Comparison of ENCODE assay signal across 31 cellular contexts in genomic region chr12:22982635-22983034, GRCh38.
"Had no signal": no experiment of that assay in that cellular context is flagged by ENCODE, and none has a peak within 500 bp of the region (broad histone marks: within the 10 kb centered on the region; RNA-seq: fewer than 3 reads in every experiment).

No MANE protein-coding gene starts in this region.

- H3K27me3 ChIP-seq: esophagus squamous epithelium, heart right ventricle, neutrophil, right atrium auricular region, sigmoid colon, stomach, thyroid gland, vagina had no signal

- H3K4me1 Mint-ChIP-seq: memory B cell; naive thymus-derived CD8-positive, alpha-beta T cell; stimulated activated effector memory CD8-positive, alpha-beta T cell treated with anti-CD3 and anti-CD28 coated beads, Interleukin-12 subunit alpha, Interleukin-12 subunit beta, amount 100 ng/mL, for 72 hours had no signal

- ATAC-seq: heart right ventricle; left colon; naive thymus-derived CD8-positive, alpha-beta T cell; stimulated activated effector memory CD8-positive, alpha-beta T cell treated with anti-CD3 and anti-CD28 coated beads, Interleukin-12 subunit alpha, Interleukin-12 subunit beta, amount 100 ng/mL, for 72 hours had no signal

- H3K9me3 ChIP-seq: esophagus squamous epithelium, heart right ventricle, neutrophil, prostate gland, right atrium auricular region, sigmoid colon, stomach, thyroid gland, vagina had no signal

- H3K4me3 Mint-ChIP-seq: memory B cell; naive thymus-derived CD8-positive, alpha-beta T cell; nephron progenitor cell; stimulated activated effector memory CD8-positive, alpha-beta T cell treated with anti-CD3 and anti-CD28 coated beads, Interleukin-12 subunit alpha, Interleukin-12 subunit beta, amount 100 ng/mL, for 72 hours had no signal

- H2AFZ ChIP-seq: parathyroid adenoma had no signal

- H3K27ac ChIP-seq: coronary artery, esophagus squamous epithelium, heart right ventricle, neutrophil, parathyroid adenoma, prostate gland, right atrium auricular region, sigmoid colon, stomach, thyroid gland, vagina had no signal

- H3K9ac ChIP-seq: parathyroid adenoma had no signal

- DNase-seq: dermis blood vessel endothelial cell; effector memory CD4-positive, alpha-beta T cell; erythroblast; esophagus squamous epithelium; foreskin melanocyte; glutamatergic neuron; heart right ventricle; hippocampal formation; kidney glomerular epithelial cell; left colon; midbrain; naive thymus-derived CD8-positive, alpha-beta T cell; nephron progenitor cell; sigmoid colon; stimulated activated CD4-positive, alpha-beta T cell treated with anti-CD3 and anti-CD28 coated beads, Interleukin-2, amount 100 ng/mL, for 24 hours; stimulated activated CD4-positive, alpha-beta T cell treated with anti-CD3 and anti-CD28 coated beads, Interleukin-4, amount 100 ng/mL, for 24 hours; stimulated activated naive CD4-positive, alpha-beta T cell treated with Interleukin-2 at 50 U/mL for 16 hours; stomach; thyroid gland; trophoblast cell had no signal

- H3K4me3 ChIP-seq: coronary artery, esophagus squamous epithelium, heart right ventricle, lung, prostate gland, right atrium auricular region, sigmoid colon, stomach, thyroid gland, vagina had no signal

- H3K36me3 Mint-ChIP-seq: memory B cell; naive thymus-derived CD8-positive, alpha-beta T cell; stimulated activated effector memory CD8-positive, alpha-beta T cell treated with anti-CD3 and anti-CD28 coated beads, Interleukin-12 subunit alpha, Interleukin-12 subunit beta, amount 100 ng/mL, for 72 hours had no signal

- H3K36me3 ChIP-seq: esophagus squamous epithelium, heart right ventricle, neutrophil, prostate gland, right atrium auricular region, sigmoid colon, stomach, thyroid gland, vagina had no signal

- H3K4me1 ChIP-seq: esophagus squamous epithelium, heart right ventricle, parathyroid adenoma, prostate gland, right atrium auricular region, sigmoid colon, stomach, thyroid gland, vagina had no signal

- H3K9me3 Mint-ChIP-seq: memory B cell; naive thymus-derived CD8-positive, alpha-beta T cell; nephron progenitor cell; stimulated activated effector memory CD8-positive, alpha-beta T cell treated with anti-CD3 and anti-CD28 coated beads, Interleukin-12 subunit alpha, Interleukin-12 subunit beta, amount 100 ng/mL, for 72 hours had no signal

- H3K27ac Mint-ChIP-seq: memory B cell; naive thymus-derived CD8-positive, alpha-beta T cell; nephron progenitor cell; stimulated activated effector memory CD8-positive, alpha-beta T cell treated with anti-CD3 and anti-CD28 coated beads, Interleukin-12 subunit alpha, Interleukin-12 subunit beta, amount 100 ng/mL, for 72 hours had no signal

- H3K27me3 Mint-ChIP-seq: memory B cell had no signal

- FAIRE-seq: endometrium, islet of Langerhans had no signal
